Comparison of ENCODE assay signal across 1 cellular context in genomic region chr16:10335681-10336080, GRCh38.
TF ChIP-seq lines count a peak whose summit lies in the region.

No MANE protein-coding gene starts in this region.

TF ChIP-seq in K562, 482 proteins besides CTCF, POLR2A, EP300 and RAD21 (continued from another document):
- TF ChIP-seq, protein P1, sequence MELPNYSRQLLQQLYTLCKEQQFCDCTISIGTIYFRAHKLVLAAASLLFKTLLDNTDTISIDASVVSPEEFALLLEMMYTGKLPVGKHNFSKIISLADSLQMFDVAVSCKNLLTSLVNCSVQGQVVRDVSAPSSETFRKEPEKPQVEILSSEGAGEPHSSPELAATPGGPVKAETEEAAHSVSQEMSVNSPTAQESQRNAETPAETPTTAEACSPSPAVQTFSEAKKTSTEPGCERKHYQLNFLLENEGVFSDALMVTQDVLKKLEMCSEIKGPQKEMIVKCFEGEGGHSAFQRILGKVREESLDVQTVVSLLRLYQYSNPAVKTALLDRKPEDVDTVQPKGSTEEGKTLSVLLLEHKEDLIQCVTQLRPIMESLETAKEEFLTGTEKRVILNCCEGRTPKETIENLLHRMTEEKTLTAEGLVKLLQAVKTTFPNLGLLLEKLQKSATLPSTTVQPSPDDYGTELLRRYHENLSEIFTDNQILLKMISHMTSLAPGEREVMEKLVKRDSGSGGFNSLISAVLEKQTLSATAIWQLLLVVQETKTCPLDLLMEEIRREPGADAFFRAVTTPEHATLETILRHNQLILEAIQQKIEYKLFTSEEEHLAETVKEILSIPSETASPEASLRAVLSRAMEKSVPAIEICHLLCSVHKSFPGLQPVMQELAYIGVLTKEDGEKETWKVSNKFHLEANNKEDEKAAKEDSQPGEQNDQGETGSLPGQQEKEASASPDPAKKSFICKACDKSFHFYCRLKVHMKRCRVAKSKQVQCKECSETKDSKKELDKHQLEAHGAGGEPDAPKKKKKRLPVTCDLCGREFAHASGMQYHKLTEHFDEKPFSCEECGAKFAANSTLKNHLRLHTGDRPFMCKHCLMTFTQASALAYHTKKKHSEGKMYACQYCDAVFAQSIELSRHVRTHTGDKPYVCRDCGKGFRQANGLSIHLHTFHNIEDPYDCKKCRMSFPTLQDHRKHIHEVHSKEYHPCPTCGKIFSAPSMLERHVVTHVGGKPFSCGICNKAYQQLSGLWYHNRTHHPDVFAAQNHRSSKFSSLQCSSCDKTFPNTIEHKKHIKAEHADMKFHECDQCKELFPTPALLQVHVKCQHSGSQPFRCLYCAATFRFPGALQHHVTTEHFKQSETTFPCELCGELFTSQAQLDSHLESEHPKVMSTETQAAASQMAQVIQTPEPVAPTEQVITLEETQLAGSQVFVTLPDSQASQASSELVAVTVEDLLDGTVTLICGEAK (IDR thresholded peaks at IDR 0.05), result no peak
- TF ChIP-seq, protein P1 (CRISPR knock-in tag; IDR thresholded peaks at IDR 0.05), result no peak
- TF ChIP-seq ZNF764 (CRISPR knock-in tag; IDR thresholded peaks at IDR 0.05; ENCODE audit: low read depth) (no peak), NFIX (CRISPR knock-in tag; IDR thresholded peaks at IDR 0.05; ENCODE audit: low read depth) (no peak), GTF2E2 (tag; IDR thresholded peaks at IDR 0.05) (no peak), ZNF134 (CRISPR knock-in tag; conservative IDR thresholded peaks at IDR 0.05) (no peak)
TF ChIP-seq in K562: peak in this region for 0.
